ENCODE assay signal across 32 cellular contexts in the genomic region with DNA sequence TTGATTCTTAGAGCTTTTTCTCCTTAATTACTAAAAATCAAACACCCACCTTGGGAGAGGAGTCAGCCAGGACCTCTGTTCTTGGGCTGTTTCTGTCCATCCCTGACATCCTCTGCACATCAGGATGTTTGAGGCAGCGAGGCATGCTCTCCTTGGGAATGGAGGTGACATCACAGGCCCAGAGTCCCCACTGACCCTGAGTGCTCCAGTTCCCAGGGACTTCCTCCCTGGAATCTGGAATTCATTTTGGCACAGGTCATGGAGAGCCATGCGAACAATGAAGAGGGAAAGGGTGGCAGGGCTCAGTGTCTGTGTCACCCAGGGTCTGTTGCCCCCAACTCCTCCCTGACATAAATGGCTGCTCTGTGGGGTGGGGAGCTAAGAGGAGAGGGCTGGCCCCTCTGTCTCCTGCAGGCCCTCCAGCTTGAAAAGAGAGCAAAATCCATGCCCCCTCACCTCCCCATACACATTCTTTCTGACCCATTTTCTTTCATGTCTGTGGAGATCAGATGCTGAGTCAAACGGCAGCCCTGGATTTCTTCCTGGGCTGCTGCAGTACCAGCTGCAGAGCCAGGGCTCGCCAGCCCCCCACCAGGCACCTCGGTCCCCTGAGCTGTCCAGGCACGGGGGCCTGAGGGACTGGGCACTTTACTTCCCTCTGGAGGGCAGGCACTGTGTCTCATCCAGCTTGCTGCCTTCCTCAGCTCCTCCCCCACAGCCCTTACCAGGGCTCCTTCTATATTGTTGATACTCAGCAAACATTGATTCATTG.
DNase-seq lines count a peak whose midpoint lies in the region; ATAC-seq and TF ChIP-seq lines count a peak whose summit lies in the region.
"Had no signal": no experiment of that assay in that cellular context is flagged by ENCODE, and none has a peak within 500 bp of the region (broad histone marks: within the 10 kb centered on the region; RNA-seq: fewer than 3 reads in every experiment).

No MANE protein-coding gene starts in this region.

- no peaks in the 10 kb centered on the region for H4K20me1 ChIP-seq in SK-N-SH (ENCODE audit: insufficient read depth)

- WGBS in SK-N-SH (ENCODE audit: low lambda C conversion rate) = 69% methylated on average over 3 of the region's 6 CpGs

- H3K79me2 ChIP-seq in SK-N-SH (ENCODE audit: insufficient read depth) = no peaks in the 10 kb centered on the region

- H3K27ac ChIP-seq in SK-N-SH (ENCODE audit: low read depth in 2 of 2, low read length in 1 of 2) (no peak overlapping the region), thoracic aorta (peak overlapping the region; percentile 23 to 35)
- H3K27ac ChIP-seq: 22Rv1, brain microvascular endothelial cell, lower lobe of right lung, ovary, Peyer's patch, WERI-Rb-1 had no signal

- DNase-seq in SK-N-SH (peak; percentile 29), left kidney (ENCODE audit: low read depth, low spot score) (peak; percentile 53), thoracic aorta (ENCODE audit: low spot score) (no peak), NCI-H226 (no peak)
- DNase-seq: activated CD4-positive, alpha-beta T cell treated with anti-CD3 and anti-CD28 coated beads for 48 hours; activated naive CD4-positive, alpha-beta T cell treated with anti-CD3 and anti-CD28 coated beads, Interleukin-2, amount 50 U/mL, for 16 hours; brain microvascular endothelial cell; Caco-2; DMS53; effector memory CD4-positive, alpha-beta T cell; glutamatergic neuron; Karpas-422; lower lobe of right lung; mucosa of descending colon; NCI-H1436; NCI-H345; NCI-H69; ovary; Peyer's patch; SHP77 treated with DMSO at 0.1 percent for 48 hours; stimulated activated naive CD4-positive, alpha-beta T cell; T-helper 9 cell; WERI-Rb-1 had no signal

- H2AFZ ChIP-seq in SK-N-SH (ENCODE audit: low read depth) = no peak overlapping the region

- H3K4me3 ChIP-seq in SK-N-SH (ENCODE audit: low read depth in 2 of 2, low read length in 1 of 2) (no peak overlapping the region), thoracic aorta (no peak overlapping the region)
- H3K4me3 ChIP-seq: lower lobe of right lung, mucosa of descending colon, ovary, Peyer's patch, smooth muscle cell had no signal

- peaks cover 8% of the 10 kb centered on the region for H3K36me3 Mint-ChIP-seq in brain
- H3K36me3 Mint-ChIP-seq: CD14-positive monocyte; natural killer cell treated with Interleukin-12 subunit alpha and Interleukin-12 subunit beta and Interleukin-15 and Interleukin-18, amount 100 ng/mL, for 72 hours had no signal

- H3K4me3 Mint-ChIP-seq in brain = no peak overlapping the region
- H3K4me3 Mint-ChIP-seq: CD14-positive monocyte; natural killer cell treated with Interleukin-12 subunit alpha and Interleukin-12 subunit beta and Interleukin-15 and Interleukin-18, amount 100 ng/mL, for 72 hours had no signal

- TF ChIP-seq RAD21 in SK-N-SH (IDR thresholded peaks at IDR 0.05; ENCODE audit: low read length) = no peak

- H3K9me3 ChIP-seq in SK-N-SH = no peaks in the 10 kb centered on the region
- no peaks in the 10 kb centered on the region for H3K9me3 ChIP-seq in thoracic aorta
- H3K9me3 ChIP-seq: Caco-2, lower lobe of right lung, mucosa of descending colon, ovary, Peyer's patch had no signal

- POLR2A ChIA-PET in SK-N-SH (lab: Yijun Ruan, JAX) = no interaction called here

- peak overlapping the region in 3 of 5 experiments; percentile 46 to 91 (median 65) for H3K27ac Mint-ChIP-seq in brain
- H3K27ac Mint-ChIP-seq: activated T-helper 2 cell treated with anti-CD3 and anti-CD28 coated beads, Interferon-gamma antibody, Interleukin-2, Interleukin-4, amounts not matched to agents 10 μg/mL and 5 μg/mL and 100 μg/mL, durations not matched to agents 14 hours and 24 hours and 36 hours; CD14-positive monocyte; natural killer cell treated with Interleukin-12 subunit alpha and Interleukin-12 subunit beta and Interleukin-15 and Interleukin-18, amount 100 ng/mL, for 72 hours had no signal

- no peak overlapping the region for H3K4me2 ChIP-seq in SK-N-SH
- H3K4me2 ChIP-seq: smooth muscle cell had no signal

- peaks cover 41% of the 10 kb centered on the region for H3K4me1 Mint-ChIP-seq in brain

- H3K27me3 Mint-ChIP-seq in brain = peaks cover 3% of the 10 kb centered on the region

- H3K4me1 ChIP-seq in SK-N-SH (ENCODE audit: control insufficient read depth in 1 of 2, insufficient read depth in 2 of 2, low read depth in 1 of 2, low read length in 1 of 2) = peaks cover 0 to 3% of the 10 kb centered on the region in 2 experiments; a peak in 1 of 4 replicates
- peaks cover 14 to 33% of the 10 kb centered on the region in 2 donors for H3K4me1 ChIP-seq in thoracic aorta (ENCODE audit: control insufficient read depth in 1 of 2, low read depth in 2 of 2)
- H3K4me1 ChIP-seq: Peyer's patch had no signal

- H3K9me3 Mint-ChIP-seq in brain = peaks cover 0 to 4% (median 0%) of the 10 kb centered on the region in 5 experiments
- H3K9me3 Mint-ChIP-seq: activated T-helper 2 cell treated with anti-CD3 and anti-CD28 coated beads, Interferon-gamma antibody, Interleukin-2, Interleukin-4, amounts not matched to agents 10 μg/mL and 5 μg/mL and 100 μg/mL, durations not matched to agents 14 hours and 24 hours and 36 hours; CD14-positive monocyte; natural killer cell treated with Interleukin-12 subunit alpha and Interleukin-12 subunit beta and Interleukin-15 and Interleukin-18, amount 100 ng/mL, for 72 hours had no signal

- H3K36me3 ChIP-seq in SK-N-SH (replicated peaks in 1 of 2; ENCODE audit: control insufficient read depth in 1 of 2, insufficient read depth in 2 of 2, low read length in 1 of 2) (no peaks in the 10 kb centered on the region), thoracic aorta (no peaks in the 10 kb centered on the region)
- H3K36me3 ChIP-seq: brain microvascular endothelial cell, lower lobe of right lung, ovary, Peyer's patch, WERI-Rb-1 had no signal

- CTCF ChIA-PET in SK-N-SH (lab: Yijun Ruan, JAX) = interaction anchor here (0.6 to 1.5 kb wide), 2 partner anchors 15 to 237 kb away, joined by 3 read pairs; no protein-coding TSS in a partner anchor

- ATAC-seq in SK-N-SH treated with all-trans-retinoic acid at 6 μM for 48 hours = no peak
- no peak for ATAC-seq in thoracic aorta (ENCODE audit: insufficient number of reproducible peaks, low FRiP score, low read depth)
- no peak for ATAC-seq in HG02678 (IDR thresholded peaks at IDR 0.05; ENCODE audit: unreplicated experiment)
- no peak for ATAC-seq in GM18868 (IDR thresholded peaks at IDR 0.05; ENCODE audit: unreplicated experiment)
- ATAC-seq: lower lobe of right lung; mucosa of descending colon; natural killer cell treated with Interleukin-12 subunit alpha and Interleukin-12 subunit beta and Interleukin-15 and Interleukin-18, amount 100 ng/mL, for 72 hours had no signal

- TF ChIP-seq EP300 in SK-N-SH (IDR thresholded peaks at IDR 0.05; ENCODE audit: borderline replicate concordance in 1 of 2, low read depth in 1 of 2, low read length in 1 of 2) = no peak

- no peaks in the 10 kb centered on the region for H3K9me2 ChIP-seq in SK-N-SH

- H3K9ac ChIP-seq in SK-N-SH = no peak overlapping the region

- TF ChIP-seq CTCF in SK-N-SH (IDR thresholded peaks at IDR 0.05) (no peak), brain (conservative IDR thresholded peaks at IDR 0.05) (no peak), thoracic aorta (IDR thresholded peaks at IDR 0.05) (no peak)

- H3F3A ChIP-seq in SK-N-SH (replicated peaks; ENCODE audit: insufficient read depth) = no peaks in the 10 kb centered on the region

- H3K27me3 ChIP-seq in SK-N-SH (ENCODE audit: insufficient read depth) (no peaks in the 10 kb centered on the region), thoracic aorta (replicated peaks; ENCODE audit: insufficient read depth) (no peaks in the 10 kb centered on the region)
- H3K27me3 ChIP-seq: brain microvascular endothelial cell, ovary, Peyer's patch had no signal

TF ChIP-seq in SK-N-SH treated with all-trans-retinoic acid at 6 μM for 48 hours, 23 proteins besides CTCF, POLR2A, EP300 and RAD21 (continues in another document):
- TF ChIP-seq ZFP30 (CRISPR knock-in tag; IDR thresholded peaks at IDR 0.05) (no peak), ESRRG (CRISPR knock-in tag; IDR thresholded peaks at IDR 0.05) (no peak), OSR1 (CRISPR knock-in tag; IDR thresholded peaks at IDR 0.05) (no peak), ARNTL (CRISPR knock-in tag; IDR thresholded peaks at IDR 0.05; ENCODE audit: borderline replicate concordance, low read depth) (no peak), BACH2 (CRISPR knock-in tag; IDR thresholded peaks at IDR 0.05; ENCODE audit: borderline replicate concordance) (no peak), RARB (CRISPR knock-in tag; IDR thresholded peaks at IDR 0.05) (no peak), TOX (CRISPR knock-in tag; IDR thresholded peaks at IDR 0.05; ENCODE audit: borderline replicate concordance) (no peak), ZNF70 (CRISPR knock-in tag; IDR thresholded peaks at IDR 0.05) (no peak)
- TF ChIP-seq, protein P1, sequence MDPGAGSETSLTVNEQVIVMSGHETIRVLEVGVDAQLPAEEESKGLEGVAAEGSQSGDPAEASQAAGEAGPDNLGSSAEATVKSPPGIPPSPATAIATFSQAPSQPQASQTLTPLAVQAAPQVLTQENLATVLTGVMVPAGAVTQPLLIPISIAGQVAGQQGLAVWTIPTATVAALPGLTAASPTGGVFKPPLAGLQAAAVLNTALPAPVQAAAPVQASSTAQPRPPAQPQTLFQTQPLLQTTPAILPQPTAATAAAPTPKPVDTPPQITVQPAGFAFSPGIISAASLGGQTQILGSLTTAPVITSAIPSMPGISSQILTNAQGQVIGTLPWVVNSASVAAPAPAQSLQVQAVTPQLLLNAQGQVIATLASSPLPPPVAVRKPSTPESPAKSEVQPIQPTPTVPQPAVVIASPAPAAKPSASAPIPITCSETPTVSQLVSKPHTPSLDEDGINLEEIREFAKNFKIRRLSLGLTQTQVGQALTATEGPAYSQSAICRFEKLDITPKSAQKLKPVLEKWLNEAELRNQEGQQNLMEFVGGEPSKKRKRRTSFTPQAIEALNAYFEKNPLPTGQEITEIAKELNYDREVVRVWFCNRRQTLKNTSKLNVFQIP (CRISPR knock-in tag; IDR thresholded peaks at IDR 0.05; ENCODE audit: borderline replicate concordance, low read depth) = no peak

Comparison
In these comparisons a context has a peak if more than half of its experiments do, and no peak if none do; other contexts are left out.
1. DNase-seq: peak in SK-N-SH (single experiment) and left kidney (single experiment); none in thoracic aorta (single experiment) and NCI-H226 (single experiment).
2. H3K27ac ChIP-seq: peak in thoracic aorta (2 of 2); none in SK-N-SH (0 of 2).